ENCODE assay signal across 8 cellular contexts in the genomic region with DNA sequence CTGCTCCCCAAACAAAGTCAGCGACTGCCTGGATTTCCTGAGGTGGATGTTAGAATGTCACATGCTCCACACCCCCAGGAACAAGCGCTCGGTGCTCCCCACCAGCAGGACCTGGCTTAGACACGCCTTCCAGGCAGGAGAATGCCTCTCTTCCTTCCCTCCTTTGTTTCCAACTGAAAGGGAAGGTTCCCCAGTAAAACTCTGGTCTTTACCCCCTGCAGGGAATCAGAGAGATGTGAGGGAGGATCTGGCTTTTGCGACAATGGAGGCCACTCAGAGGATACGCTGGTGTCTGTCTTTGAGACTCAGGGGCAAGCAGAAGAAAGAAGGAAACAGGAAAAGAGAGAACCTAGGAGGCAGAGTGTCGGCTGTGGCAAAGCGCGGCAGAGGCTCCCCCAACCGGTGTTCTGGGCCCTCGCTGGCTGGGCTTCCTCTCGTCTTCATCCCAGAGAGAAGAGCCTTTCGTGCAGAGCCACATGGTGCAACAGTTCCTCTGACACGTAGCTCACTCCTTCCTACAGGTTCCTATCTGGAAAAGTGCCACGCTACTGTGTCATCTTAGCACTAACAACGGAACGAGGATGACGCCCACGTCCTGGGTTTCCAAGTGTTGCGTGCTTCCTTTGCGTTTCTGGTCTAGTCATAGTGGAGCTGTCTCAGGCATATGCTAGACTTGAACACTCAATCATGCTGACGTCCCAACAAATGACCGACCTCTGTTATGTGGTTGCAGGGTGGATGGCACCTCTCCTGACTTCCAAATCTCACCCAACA.
A peak's percentile ranks its signal among the peaks of the same experiment; 100 is the strongest.
DNase-seq lines count a peak whose midpoint lies in the region; ATAC-seq, FAIRE-seq and TF ChIP-seq lines count a peak whose summit lies in the region.
"Not testable (repeated sequence)": the region's sequence is repeated elsewhere in the genome, so short reads cannot be mapped to it uniquely, and the experiment has no call there.

No MANE protein-coding gene starts in this region.

- H3K9me1 ChIP-seq in K562 (ENCODE audit: control insufficient read depth, insufficient read depth, low read length): not testable (repeated sequence)

- TF ChIP-seq CTCF in K562 (IDR thresholded peaks at IDR 0.05 in 2 of 3, conservative IDR thresholded peaks at IDR 0.05 in 1 of 3; ENCODE audit: insufficient read depth in 2 of 3, low read depth in 1 of 3, low read length in 3 of 3); endodermal cell (conservative IDR thresholded peaks at IDR 0.05); heart right ventricle (IDR thresholded peaks at IDR 0.05); right lobe of liver (IDR thresholded peaks at IDR 0.05): not testable (repeated sequence)

- BruUV-seq in K562 (replicated peaks; lab: Mats Ljungman, UMichigan): not testable (repeated sequence)

- not testable (repeated sequence) for H3K79me2 ChIP-seq in K562 (ENCODE audit: control insufficient read depth, insufficient read depth, low read length)

- not testable (repeated sequence) for TF ChIP-seq POLR2A in K562 (conservative IDR thresholded peaks at IDR 0.05); right lobe of liver (IDR thresholded peaks at IDR 0.05)

- not testable (repeated sequence) for H3K9me3 Mint-ChIP-seq in activated CD4-positive, alpha-beta memory T cell treated with anti-CD3 and anti-CD28 coated beads for 36 hours; stimulated activated effector memory CD8-positive, alpha-beta T cell treated with anti-CD3 and anti-CD28 coated beads, Interleukin-12 subunit alpha, Interleukin-12 subunit beta, amount 100 ng/mL, for 72 hours
- H3K9me3 Mint-ChIP-seq in endodermal cell: peaks cover 12% of the 10 kb centered on the region

- TF ChIP-seq EP300 in K562 (IDR thresholded peaks at IDR 0.05; ENCODE audit: low read length): not testable (repeated sequence)

- H3K36me3 Mint-ChIP-seq in activated CD4-positive, alpha-beta memory T cell treated with anti-CD3 and anti-CD28 coated beads for 36 hours: peaks cover 24% of the 10 kb centered on the region
- H3K36me3 Mint-ChIP-seq in endodermal cell (ENCODE audit: low read depth): peaks cover 46% of the 10 kb centered on the region
- peaks cover 67% of the 10 kb centered on the region for H3K36me3 Mint-ChIP-seq in stimulated activated effector memory CD8-positive, alpha-beta T cell treated with anti-CD3 and anti-CD28 coated beads, Interleukin-12 subunit alpha, Interleukin-12 subunit beta, amount 100 ng/mL, for 72 hours

- not testable (repeated sequence) for H3K27me3 ChIP-seq in HUES48 (ENCODE audit: control insufficient read depth, insufficient read depth, low read length); K562 (ENCODE audit: control insufficient read depth in 2 of 2, insufficient read depth in 2 of 2, low read length in 2 of 2); endodermal cell (ENCODE audit: control insufficient read depth, insufficient read depth, low read length, poor library complexity, severe bottlenecking); heart right ventricle; right lobe of liver

- in situ Hi-C loops in K562 (cut with MboI): loop anchor here (10.0 to 25.0 kb wide), 2 partner anchors 405 to 753 kb away; no protein-coding TSS in a partner anchor

- not testable (repeated sequence) for TF ChIP-seq RAD21 in K562 (CRISPR knock-in tag; conservative IDR thresholded peaks at IDR 0.05 in 1 of 2, IDR thresholded peaks at IDR 0.05 in 1 of 2)

- not testable (repeated sequence) for H3K4me1 ChIP-seq in HUES48 (ENCODE audit: control insufficient read depth, insufficient read depth, low read length); K562 (replicated peaks in 1 of 2; ENCODE audit: control insufficient read depth in 2 of 2, insufficient read depth in 2 of 2, low read length in 2 of 2); endodermal cell (ENCODE audit: control insufficient read depth, insufficient read depth, low read length); heart right ventricle; right lobe of liver

- H3K4me2 ChIP-seq in K562 (ENCODE audit: insufficient read depth, low read length): not testable (repeated sequence)

- not testable (repeated sequence) for H3K4me3 Mint-ChIP-seq in activated CD4-positive, alpha-beta memory T cell treated with anti-CD3 and anti-CD28 coated beads for 36 hours; endodermal cell; stimulated activated effector memory CD8-positive, alpha-beta T cell treated with anti-CD3 and anti-CD28 coated beads, Interleukin-12 subunit alpha, Interleukin-12 subunit beta, amount 100 ng/mL, for 72 hours

- not testable (repeated sequence) for H4K20me1 ChIP-seq in K562 (replicated peaks; ENCODE audit: control insufficient read depth, insufficient read depth, low read length)

- not testable (repeated sequence) for H3K9ac ChIP-seq in HUES48 (ENCODE audit: low read depth, low read length); K562 (ENCODE audit: insufficient read depth in 1 of 2, low read depth in 2 of 2, low read length in 2 of 2); endodermal cell (ENCODE audit: extremely low read depth, low read length, poor library complexity, severe bottlenecking)

- not testable (repeated sequence) for H3K27ac Mint-ChIP-seq in activated CD4-positive, alpha-beta memory T cell treated with anti-CD3 and anti-CD28 coated beads for 36 hours
- peak overlapping the region; percentile 48 for H3K27ac Mint-ChIP-seq in endodermal cell
- H3K27ac Mint-ChIP-seq in stimulated activated effector memory CD8-positive, alpha-beta T cell treated with anti-CD3 and anti-CD28 coated beads, Interleukin-12 subunit alpha, Interleukin-12 subunit beta, amount 100 ng/mL, for 72 hours: peak overlapping the region; percentile 41

- peaks cover 40% of the 10 kb centered on the region for H3K36me3 ChIP-seq in HUES48 (ENCODE audit: control insufficient read depth, insufficient read depth, low read length)
- peaks cover 29% of the 10 kb centered on the region; the same call in 2 of the 3 replicates for H3K36me3 ChIP-seq in K562 (ENCODE audit: control insufficient read depth, insufficient read depth, low read length)
- peaks cover 11% of the 10 kb centered on the region for H3K36me3 ChIP-seq in endodermal cell (ENCODE audit: control insufficient read depth, insufficient read depth, low read length)
- H3K36me3 ChIP-seq in heart right ventricle: peaks cover 0 to 38% (median 0%) of the 10 kb centered on the region in 9 donors
- H3K36me3 ChIP-seq in right lobe of liver: not testable (repeated sequence)

- ATAC-seq in K562: not testable (repeated sequence)
- peak in 5 of 8 donors; percentile 27 to 90 (median 68) for ATAC-seq in heart right ventricle
- ATAC-seq in right lobe of liver: peak in 3 of 4 donors; percentile 10 to 62 (median 47)
- ATAC-seq in stimulated activated effector memory CD8-positive, alpha-beta T cell treated with anti-CD3 and anti-CD28 coated beads, Interleukin-12 subunit alpha, Interleukin-12 subunit beta, amount 100 ng/mL, for 72 hours: peak; percentile 49

- H3K27me3 Mint-ChIP-seq in activated CD4-positive, alpha-beta memory T cell treated with anti-CD3 and anti-CD28 coated beads for 36 hours; endodermal cell (ENCODE audit: insufficient read depth): not testable (repeated sequence)

- H3K9me3 ChIP-seq in HUES48 (ENCODE audit: control insufficient read depth, insufficient read depth, low read length); K562 (replicated peaks; ENCODE audit: control insufficient read depth, insufficient read depth, low read depth, low read length); endodermal cell (ENCODE audit: control insufficient read depth, low read length); heart right ventricle; right lobe of liver: not testable (repeated sequence)

- H3K27ac ChIP-seq in HUES48 (ENCODE audit: low read depth, low read length): peak overlapping the region; percentile 38
- H3K27ac ChIP-seq in K562 (ENCODE audit: extremely low read depth, low read depth, low read length); endodermal cell (ENCODE audit: low read depth, low read length); heart right ventricle; right lobe of liver: not testable (repeated sequence)

- WGBS in K562 (ENCODE audit: insufficient coverage, low coverage, missing lambda C conversion rate): 76% methylated on average over 5 of the region's 23 CpGs
- WGBS in endodermal cell (ENCODE audit: insufficient coverage in 1 of 2, insufficient read length in 1 of 2), 2 experiments: 10 to 63% methylated on average over 2 to 23 of the region's 23 CpGs
- 55 to 66% methylated on average over 21 to 23 of the region's 23 CpGs for WGBS in heart right ventricle, 2 donors
- 61% methylated on average over 13 of the region's 23 CpGs for WGBS in right lobe of liver (ENCODE audit: insufficient coverage, low coverage, low lambda C conversion rate, missing lambda C conversion rate)

- H2AFZ ChIP-seq in K562 (ENCODE audit: low read depth, low read length): not testable (repeated sequence)

- intact Hi-C loops in activated CD4-positive, alpha-beta memory T cell treated with anti-CD3 and anti-CD28 coated beads for 36 hours (cut with micrococcal nuclease); right lobe of liver (cut with DNase I): not testable (repeated sequence)
- intact Hi-C loops in K562 (cut with micrococcal nuclease) (loop anchor here (2.0 to 5.0 kb wide), 3 partner anchors 523 to 749 kb away; no protein-coding TSS in a partner anchor), heart right ventricle (cut with DNase I) (loop anchor here in 5 of 10 donors (10.0 kb wide), 2 partner anchors 525 to 765 kb away; no protein-coding TSS in a partner anchor)

- not testable (repeated sequence) for H3K4me1 Mint-ChIP-seq in activated CD4-positive, alpha-beta memory T cell treated with anti-CD3 and anti-CD28 coated beads for 36 hours (ENCODE audit: low read depth)
- peaks cover 11% of the 10 kb centered on the region for H3K4me1 Mint-ChIP-seq in endodermal cell
- H3K4me1 Mint-ChIP-seq in stimulated activated effector memory CD8-positive, alpha-beta T cell treated with anti-CD3 and anti-CD28 coated beads, Interleukin-12 subunit alpha, Interleukin-12 subunit beta, amount 100 ng/mL, for 72 hours: peaks cover 17% of the 10 kb centered on the region

- POLR2A ChIA-PET in activated CD4-positive, alpha-beta memory T cell treated with anti-CD3 and anti-CD28 coated beads for 36 hours (lab: Charles Lee): not testable (repeated sequence)
- POLR2A ChIA-PET in K562 (lab: Yijun Ruan, JAX): interaction anchor here (1.1 kb wide), 1 partner anchor 10 kb away, joined by 3 read pairs; no protein-coding TSS in a partner anchor

- H3K4me3 ChIP-seq in HUES48 (ENCODE audit: low read depth, low read length); K562; endodermal cell (ENCODE audit: low read length); heart right ventricle; right lobe of liver: not testable (repeated sequence)

- FAIRE-seq in K562 (lab: Jason Lieb, UNC): peak; percentile 49

- peak; percentile 22 for DNase-seq in A172 (ENCODE audit: low spot score)
- peak; percentile 58 for DNase-seq in activated CD4-positive, alpha-beta memory T cell treated with anti-CD3 and anti-CD28 coated beads for 36 hours
- DNase-seq in K562 (ENCODE audit: extremely low read depth in 1 of 4, low spot score in 3 of 4); stimulated activated effector memory CD8-positive, alpha-beta T cell treated with anti-CD3 and anti-CD28 coated beads, Interleukin-12 subunit alpha, Interleukin-12 subunit beta, amount 100 ng/mL, for 72 hours (ENCODE audit: low spot score in 2 of 2): not testable (repeated sequence)
- peak; percentile 67 for DNase-seq in endodermal cell
- peak in 1 of 2 donors; percentile 5 for DNase-seq in heart right ventricle
- DNase-seq in right lobe of liver: peak in 1 of 3 donors; percentile 26

- CTCF ChIA-PET in activated CD4-positive, alpha-beta memory T cell treated with anti-CD3 and anti-CD28 coated beads for 36 hours (lab: Charles Lee); K562 (lab: Yijun Ruan, JAX; ENCODE audit: low intra/inter-chr PET ratio): not testable (repeated sequence)
